Comparison of ENCODE assay signal across 8 cellular contexts in the genomic region with DNA sequence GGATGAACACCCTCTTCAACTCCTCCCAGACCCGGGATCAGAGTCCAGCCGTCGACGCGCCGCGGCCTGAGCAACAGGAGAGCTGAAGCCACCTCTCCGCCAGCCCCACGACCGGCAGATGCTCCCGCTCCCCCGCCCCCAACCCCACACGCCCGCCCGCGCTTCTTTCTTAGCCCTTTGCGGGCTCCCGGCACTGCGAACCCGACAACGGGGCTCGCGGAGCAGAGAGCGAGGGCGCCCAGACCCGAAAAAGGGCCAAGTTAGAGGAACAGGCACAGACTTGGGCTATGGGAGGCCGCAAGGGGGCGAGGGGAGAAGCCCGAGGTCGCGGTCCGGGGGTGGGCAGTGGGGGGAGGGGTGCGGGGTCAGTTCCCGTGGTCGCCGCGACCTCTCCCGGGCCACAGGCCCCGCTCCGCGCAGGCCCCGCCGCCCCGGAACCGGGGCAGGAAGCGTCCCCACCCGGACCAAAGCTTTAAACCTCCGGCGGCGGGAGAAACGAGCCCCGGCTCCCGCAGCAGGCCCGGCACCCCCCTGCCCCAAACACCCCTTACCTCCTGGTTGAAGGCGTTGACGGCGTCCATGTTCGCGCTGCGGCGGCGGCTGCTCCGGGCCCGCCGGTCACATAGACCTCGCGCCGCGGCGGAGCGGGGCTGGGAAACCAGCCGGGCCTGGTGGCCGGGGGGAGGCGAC. TPM values are rescaled to one million over a fixed set of nuclear protein-coding genes. Genes with fewer than 3 reads are reported as not detected.
A peak's percentile ranks its signal among the peaks of the same experiment; 100 is the strongest.
DNase-seq lines count a peak whose midpoint lies in the region; ATAC-seq and TF ChIP-seq lines count a peak whose summit lies in the region.

No MANE protein-coding gene starts in this region.

- peak overlapping the region; percentile 68 for H3K4me3 ChIP-seq in RWPE2 (ENCODE audit: severe bottlenecking)
- H3K4me3 ChIP-seq in heart right ventricle: peak overlapping the region; percentile 79 to 100 (median 98)
- H3K4me3 ChIP-seq in prostate gland: peak overlapping the region; percentile 69 to 98

- H3K27me3 ChIP-seq in RWPE2 (ENCODE audit: insufficient read depth, poor library complexity, severe bottlenecking) (no peaks in the 10 kb centered on the region), heart right ventricle (no peaks in the 10 kb centered on the region), prostate gland (replicated peaks; ENCODE audit: insufficient read depth) (no peaks in the 10 kb centered on the region)

- TF ChIP-seq CTCF in RWPE2 (IDR thresholded peaks at IDR 0.05; ENCODE audit: poor library complexity, severe bottlenecking) (peak; percentile 12), heart right ventricle (IDR thresholded peaks at IDR 0.05) (peak in 4 of 9 donors; percentile 8 to 34 (median 22)), prostate gland (IDR thresholded peaks at IDR 0.05) (no peak)

- 0% methylated on average over 60 to 74 of the region's 74 CpGs for WGBS in heart right ventricle, 2 donors
- WGBS in prostate gland: under 1% methylated on average over 69 of the region's 74 CpGs

- H3K27ac ChIP-seq in RWPE2 (ENCODE audit: poor library complexity, severe bottlenecking) (peak overlapping the region; percentile 79), heart right ventricle (peak overlapping the region; percentile 93 to 98 (median 97)), prostate gland (peak overlapping the region; percentile 90 to 93)

- DNase-seq in Right ventricle myocardium inferior (ENCODE audit: missing footprints) (no peak), cardiac septum (ENCODE audit: low spot score) (no peak), RWPE2 (ENCODE audit: low spot score) (peak; percentile 62), heart right ventricle (peak; percentile 34 to 40), prostate gland (ENCODE audit: low spot score) (peak; percentile 35), MV-4-11 (lab: John Stamatoyannopoulos, UW) (no peak)
- peak; percentile 54 to 61 for DNase-seq in activated naive CD4-positive, alpha-beta T cell treated with anti-CD3 and anti-CD28 coated beads, Interleukin-2, amount 50 U/mL, for 72 hours (ENCODE audit: low spot score in 2 of 2)

- intact Hi-C loops in Right ventricle myocardium inferior (cut with DNase I): loop anchor here (5.0 kb wide), 1 partner anchor 69 kb away; no protein-coding TSS in a partner anchor
- intact Hi-C loops in cardiac septum (cut with DNase I): loop anchor here (2.0 kb wide), 1 partner anchor 72 kb away; a partner anchor contains a TSS
- intact Hi-C loops in heart right ventricle (cut with DNase I): loop anchor here in 2 of 10 donors (5.0 kb wide), 2 partner anchors 64 to 69 kb away; no protein-coding TSS in a partner anchor
- intact Hi-C loops in prostate gland (cut with DNase I): loop anchor here (2.0 kb wide), 1 partner anchor 70 kb away; no protein-coding TSS in a partner anchor

- ATAC-seq in Right ventricle myocardium inferior: peak; percentile 18
- peak; percentile 23 for ATAC-seq in HG03045 (IDR thresholded peaks at IDR 0.05; ENCODE audit: unreplicated experiment)
- peak; percentile 26 for ATAC-seq in RWPE2 (ENCODE audit: low read depth)
- peak; percentile 23 to 42 for ATAC-seq in activated naive CD4-positive, alpha-beta T cell treated with anti-CD3 and anti-CD28 coated beads, Interleukin-2, amount 50 U/mL, for 72 hours
- ATAC-seq in heart right ventricle: peak; percentile 15 to 43 (median 34)

- no peaks in the 10 kb centered on the region for H3K9me3 Mint-ChIP-seq in activated naive CD4-positive, alpha-beta T cell treated with anti-CD3 and anti-CD28 coated beads, Interleukin-2, amount 50 U/mL, for 72 hours

- H3K36me3 ChIP-seq in RWPE2 (ENCODE audit: low read depth): peaks cover 18% of the 10 kb centered on the region
- H3K36me3 ChIP-seq in heart right ventricle: peaks cover 0 to 4% (median 0%) of the 10 kb centered on the region in 9 donors
- H3K36me3 ChIP-seq in prostate gland: no peaks in the 10 kb centered on the region

- no peaks in the 10 kb centered on the region for H3K9me3 ChIP-seq in RWPE2 (ENCODE audit: severe bottlenecking)
- H3K9me3 ChIP-seq in heart right ventricle: no peaks in the 10 kb centered on the region
- no peaks in the 10 kb centered on the region for H3K9me3 ChIP-seq in prostate gland

- H3K4me1 ChIP-seq in RWPE2 (ENCODE audit: insufficient read depth, poor library complexity, severe bottlenecking) (peaks cover 27% of the 10 kb centered on the region), heart right ventricle (peaks cover 6 to 61% (median 52%) of the 10 kb centered on the region in 9 donors), prostate gland (replicated peaks) (no peaks in the 10 kb centered on the region)

- peak overlapping the region in 1 of 2 donors; percentile 53 for H3K27ac Mint-ChIP-seq in activated naive CD4-positive, alpha-beta T cell treated with anti-CD3 and anti-CD28 coated beads, Interleukin-2, amount 50 U/mL, for 72 hours

- no peak for TF ChIP-seq POLR2A in prostate gland (IDR thresholded peaks at IDR 0.05)

- H3K36me3 Mint-ChIP-seq in activated naive CD4-positive, alpha-beta T cell treated with anti-CD3 and anti-CD28 coated beads, Interleukin-2, amount 50 U/mL, for 72 hours: no peaks in the 10 kb centered on the region

RNA-seq across cellular contexts. Expression of a gene that starts 0.7 kb away (rescaled TPM):
- total RNA-seq in Right ventricle myocardium inferior (15.9 TPM), cardiac septum (20.6 TPM), heart right ventricle (10 to 100 TPM; 18.4 to 22.3 (median 20.5) TPM), prostate gland (10 to 100 TPM; 12.6 to 29.5 TPM)
- total RNA-seq in activated naive CD4-positive, alpha-beta T cell treated with anti-CD3 and anti-CD28 coated beads, Interleukin-2, amount 50 U/mL, for 72 hours: 10 to 100 TPM; 41.9 to 43.9 TPM
- 1 to 10 TPM; 5.6 to 7.6 TPM for polyA plus RNA-seq in heart right ventricle

Comparison
In these comparisons a context has a peak if more than half of its experiments do, and no peak if none do; other contexts are left out.
1. DNase-seq: peak in RWPE2 (single experiment), activated naive CD4-positive, alpha-beta T cell treated with anti-CD3 and anti-CD28 coated beads, Interleukin-2, amount 50 U/mL, for 72 hours (2 of 2), heart right ventricle (2 of 2) and prostate gland (single experiment); none in Right ventricle myocardium inferior (single experiment), cardiac septum (single experiment) and MV-4-11 (single experiment).
2. Peak in every context shown above with its lines, with median percentiles within 50 percentile points of each other: ATAC-seq, H3K27ac ChIP-seq and H3K4me3 ChIP-seq.